20 cellular contexts compared by ENCODE assay signal in genomic region chr13:98493035-98493401, GRCh38.
DNase-seq lines count a peak whose midpoint lies in the region; ATAC-seq and TF ChIP-seq lines count a peak whose summit lies in the region.
"Had no signal": no experiment of that assay in that cellular context is flagged by ENCODE, and none has a peak within 500 bp of the region (broad histone marks: within the 10 kb centered on the region; RNA-seq: fewer than 3 reads in every experiment).

No MANE protein-coding gene starts in this region.

- H3K27me3 Mint-ChIP-seq in activated naive CD4-positive, alpha-beta T cell treated with anti-CD3 and anti-CD28 coated beads, Interleukin-2, amount 10 ng/mL, durations not matched to agents 7 days and 5 days, result no peaks in the 10 kb centered on the region
- H3K27me3 Mint-ChIP-seq in T-cell (no peaks in the 10 kb centered on the region), type B pancreatic cell (no peaks in the 10 kb centered on the region)
- H3K27me3 Mint-ChIP-seq: activated CD4-positive, alpha-beta T cell treated with anti-CD3 and anti-CD28 coated beads, Interleukin-2, amount 10 ng/mL, durations not matched to agents 7 days and 5 days; CD4-positive, CD25-positive, alpha-beta regulatory T cell; naive B cell had no signal

- peak overlapping the region; percentile 45 to 54 for H3K27ac Mint-ChIP-seq in activated naive CD4-positive, alpha-beta T cell treated with anti-CD3 and anti-CD28 coated beads, Interleukin-2, amount 50 U/mL, for 72 hours
- H3K27ac Mint-ChIP-seq in activated naive CD4-positive, alpha-beta T cell treated with anti-CD3 and anti-CD28 coated beads, Interleukin-2, amount 10 ng/mL, durations not matched to agents 7 days and 5 days, result no peak overlapping the region
- H3K27ac Mint-ChIP-seq in T-cell (peak overlapping the region; percentile 12 to 71), type B pancreatic cell (peak overlapping the region; percentile 22)
- H3K27ac Mint-ChIP-seq: activated CD4-positive, alpha-beta T cell treated with anti-CD3 and anti-CD28 coated beads, Interleukin-2, amount 10 ng/mL, durations not matched to agents 7 days and 5 days had no signal

- H3K9me3 ChIP-seq in iPS-20b (ENCODE audit: insufficient read depth, low read depth, low read length) (no peaks in the 10 kb centered on the region), psoas muscle (no peaks in the 10 kb centered on the region)
- H3K9me3 ChIP-seq: testis had no signal

- CTCF ChIA-PET in activated naive CD4-positive, alpha-beta T cell treated with anti-CD3 and anti-CD28 coated beads, Interleukin-2, amount 10 ng/mL, durations not matched to agents 7 days and 5 days (lab: Charles Lee), result no interaction called here
- CTCF ChIA-PET in T-cell (lab: Charles Lee), result interaction anchor here (0.6 to 1.2 kb wide), 3 partner anchors 11 to 22 kb away, joined by 4 to 7 read pairs (median 5); no protein-coding TSS in a partner anchor

- H3K36me3 ChIP-seq in iPS-20b (ENCODE audit: insufficient read depth, low read depth, low read length), result no peaks in the 10 kb centered on the region
- H3K36me3 ChIP-seq in psoas muscle (ENCODE audit: insufficient read depth in 1 of 2, low read depth in 1 of 2), result no peaks in the 10 kb centered on the region

- intact Hi-C loops in psoas muscle (cut with DNase I), result no loop called here

- H3K4me3 Mint-ChIP-seq in activated naive CD4-positive, alpha-beta T cell treated with anti-CD3 and anti-CD28 coated beads, Interleukin-2, amount 10 ng/mL, durations not matched to agents 7 days and 5 days, result no peak overlapping the region
- H3K4me3 Mint-ChIP-seq in T-cell (no peak overlapping the region), type B pancreatic cell (no peak overlapping the region)
- H3K4me3 Mint-ChIP-seq: activated CD4-positive, alpha-beta T cell treated with anti-CD3 and anti-CD28 coated beads, Interleukin-2, amount 10 ng/mL, durations not matched to agents 7 days and 5 days; CD4-positive, CD25-positive, alpha-beta regulatory T cell; naive B cell had no signal

- H3K4me1 Mint-ChIP-seq in activated naive CD4-positive, alpha-beta T cell treated with anti-CD3 and anti-CD28 coated beads, Interleukin-2, amount 10 ng/mL, durations not matched to agents 7 days and 5 days, result peaks cover 48% of the 10 kb centered on the region
- peaks cover 71 to 88% (median 86%) of the 10 kb centered on the region in 3 donors for H3K4me1 Mint-ChIP-seq in T-cell
- H3K4me1 Mint-ChIP-seq in type B pancreatic cell (ENCODE audit: unreplicated experiment), result peaks cover 82% of the 10 kb centered on the region

- TF ChIP-seq CTCF in type B pancreatic cell (conservative IDR thresholded peaks at IDR 0.05) (no peak), psoas muscle (IDR thresholded peaks at IDR 0.05) (no peak)

- WGBS in psoas muscle, 3 donors, result 86 to 91% (median 87%) methylated on average over 5 of the region's 5 CpGs

- H3K4me3 ChIP-seq in iPS-20b (ENCODE audit: low read length), result no peak overlapping the region
- H3K4me3 ChIP-seq in psoas muscle, result no peak overlapping the region
- H3K4me3 ChIP-seq: lung, testis had no signal

- peak overlapping the region; percentile 50; the same call in 1 of the 2 replicates for H3K9ac ChIP-seq in iPS-20b (ENCODE audit: low read depth, low read length)

- H3K27ac ChIP-seq in iPS-20b (ENCODE audit: low read length) (peak overlapping the region; percentile 52), psoas muscle (no peak overlapping the region)
- H3K27ac ChIP-seq: testis had no signal

- no peaks in the 10 kb centered on the region for H3K36me3 Mint-ChIP-seq in activated naive CD4-positive, alpha-beta T cell treated with anti-CD3 and anti-CD28 coated beads, Interleukin-2, amount 50 U/mL, for 72 hours
- peaks cover 22% of the 10 kb centered on the region for H3K36me3 Mint-ChIP-seq in activated naive CD4-positive, alpha-beta T cell treated with anti-CD3 and anti-CD28 coated beads, Interleukin-2, amount 10 ng/mL, durations not matched to agents 7 days and 5 days
- H3K36me3 Mint-ChIP-seq in T-cell (peaks cover 16% of the 10 kb centered on the region), type B pancreatic cell (peaks cover 32% of the 10 kb centered on the region)
- H3K36me3 Mint-ChIP-seq: naive B cell had no signal

- H3K27me3 ChIP-seq in iPS-20b (ENCODE audit: insufficient read depth, low read length) (no peaks in the 10 kb centered on the region), psoas muscle (ENCODE audit: insufficient read depth in 3 of 3, low read length in 2 of 3) (no peaks in the 10 kb centered on the region)
- H3K27me3 ChIP-seq: testis had no signal

- POLR2A ChIA-PET in T-cell (lab: Charles Lee), result no interaction called here

- no peak for ATAC-seq in activated naive CD4-positive, alpha-beta T cell treated with anti-CD3 and anti-CD28 coated beads, Interleukin-2, amount 50 U/mL, for 72 hours
- no peak for ATAC-seq in T-cell (replicated peaks in 1 of 4)
- ATAC-seq in psoas muscle, result no peak

- H3K4me1 ChIP-seq in iPS-20b (ENCODE audit: insufficient read depth, low read length) (peaks cover 30% of the 10 kb centered on the region; the same call in 1 of the 2 replicates), psoas muscle (peaks cover 47% of the 10 kb centered on the region)

- H3K9me3 Mint-ChIP-seq in activated naive CD4-positive, alpha-beta T cell treated with anti-CD3 and anti-CD28 coated beads, Interleukin-2, amount 50 U/mL, for 72 hours, result no peaks in the 10 kb centered on the region
- H3K9me3 Mint-ChIP-seq in activated naive CD4-positive, alpha-beta T cell treated with anti-CD3 and anti-CD28 coated beads, Interleukin-2, amount 10 ng/mL, durations not matched to agents 7 days and 5 days, result no peaks in the 10 kb centered on the region
- H3K9me3 Mint-ChIP-seq in T-cell (no peaks in the 10 kb centered on the region), type B pancreatic cell (peaks cover under 1% of the 10 kb centered on the region)
- H3K9me3 Mint-ChIP-seq: activated CD4-positive, alpha-beta T cell treated with anti-CD3 and anti-CD28 coated beads, Interleukin-2, amount 10 ng/mL, durations not matched to agents 7 days and 5 days; CD4-positive, CD25-positive, alpha-beta regulatory T cell; naive B cell had no signal

- DNase-seq in activated naive CD4-positive, alpha-beta T cell treated with anti-CD3 and anti-CD28 coated beads, Interleukin-2, amount 50 U/mL, for 72 hours (ENCODE audit: low spot score in 2 of 2), result no peak
- no peak for DNase-seq in activated naive CD4-positive, alpha-beta T cell treated with anti-CD3 and anti-CD28 coated beads, Interleukin-2, amount 10 ng/mL, durations not matched to agents 7 days and 5 days
- no peak for DNase-seq in T-cell
- no peak for DNase-seq in type B pancreatic cell (ENCODE audit: extremely low spot score, unreplicated experiment)
- DNase-seq in iPS-NIHi11 (ENCODE audit: low spot score), result no peak
- DNase-seq in psoas muscle, result no peak
- no peak for DNase-seq in anterior cingulate cortex (lab: John Stamatoyannopoulos, UW)
- DNase-seq: ACHN; activated CD4-positive, alpha-beta T cell treated with anti-CD3 and anti-CD28 coated beads, Interleukin-2, amount 10 ng/mL, durations not matched to agents 7 days and 5 days; activated T-cell treated with anti-CD3 and anti-CD28 coated beads for 4 hours; CD4-positive, CD25-positive, alpha-beta regulatory T cell; DMS79; MM.1S; naive B cell; NCI-H1694 treated with DMSO at 0.1 percent for 48 hours; posterior cingulate gyrus; SW 1271; testis had no signal
